Comparison of ENCODE assay signal across 34 cellular contexts in genomic region chr1:53696990-53697389, GRCh38. TPM values are rescaled to one million over a fixed set of nuclear protein-coding genes. Genes with fewer than 3 reads are reported as not detected.
"Had no signal": no experiment of that assay in that cellular context is flagged by ENCODE, and none has a peak within 500 bp of the region (broad histone marks: within the 10 kb centered on the region; RNA-seq: fewer than 3 reads in every experiment).

No MANE protein-coding gene starts in this region.

- H3K4me1 ChIP-seq: adrenal gland, body of pancreas, breast epithelium, SJCRH30 had no signal

- FAIRE-seq: astrocyte had no signal

- H3K36me3 Mint-ChIP-seq: activated CD4-positive, alpha-beta memory T cell treated with anti-CD3 and anti-CD28 coated beads for 36 hours; activated naive CD4-positive, alpha-beta T cell treated with anti-CD3 and anti-CD28 coated beads, Interleukin-2, amount 50 U/mL, for 72 hours; WTC11 had no signal

- DNase-seq: activated CD4-positive, alpha-beta memory T cell treated with anti-CD3 and anti-CD28 coated beads for 36 hours; activated CD4-positive, alpha-beta T cell treated with anti-CD3 and anti-CD28 coated beads for 36 hours; activated CD4-positive, alpha-beta T cell treated with anti-CD3 and anti-CD28 coated beads, Interleukin-2, amount 10 ng/mL, durations not matched to agents 7 days and 5 days; activated CD8-positive, alpha-beta memory T cell treated with anti-CD3 and anti-CD28 coated beads, Interleukin-2, amount 50 U/mL, for 4 hours; activated gamma-delta T cell treated with Interleukin-2 at 50 U/mL for 16 hours; activated naive CD4-positive, alpha-beta T cell treated with anti-CD3 and anti-CD28 coated beads for 36 hours; activated T-cell treated with anti-CD3 and anti-CD28 coated beads for 4 hours; activated T-cell treated with anti-CD3 and anti-CD28 coated beads, Interleukin-2, amount 50 U/mL, for 4 hours; body of pancreas; caudate nucleus; cerebellar nuclear complex; NCI-H1092; NCI-H1436 treated with DMSO at 0.1 percent for 48 hours; NCI-H1694 treated with DMSO at 0.1 percent for 48 hours; NCI-H2029; NCI-H510A; NCI-H526; NCI-H748 treated with DMSO at 0.1 percent for 48 hours; NK-92 treated with Interleukin-12 subunit alpha and Interleukin-12 subunit beta, amount 100 ng/mL, for 24 hours; PC-3; SHP77; SJCRH30 had no signal

- H3K36me3 ChIP-seq: adrenal gland, breast epithelium, Peyer's patch, SJCRH30 had no signal

- H3K4me3 Mint-ChIP-seq: activated CD4-positive, alpha-beta memory T cell treated with anti-CD3 and anti-CD28 coated beads for 36 hours; activated CD4-positive, alpha-beta T cell treated with anti-CD3 and anti-CD28 coated beads for 36 hours; activated CD4-positive, alpha-beta T cell treated with anti-CD3 and anti-CD28 coated beads, Interleukin-2, amount 10 ng/mL, durations not matched to agents 7 days and 5 days; activated naive CD4-positive, alpha-beta T cell treated with anti-CD3 and anti-CD28 coated beads for 36 hours; activated T-cell treated with anti-CD3 and anti-CD28 coated beads, Interleukin-2, amount 50 U/mL, for 4 hours; activated T-helper 1 cell treated with anti-CD3 and anti-CD28 coated beads, Interleukin-12 subunit alpha, Interleukin-12 subunit beta, Interleukin-2, Interleukin-4 antibody, amounts not matched to agents 30 ng/mL and 10 ng/mL and 1 ng/mL, durations not matched to agents 14 hours and 24 hours and 36 hours; T-helper 1 cell treated with Interleukin-12 subunit alpha and Interleukin-12 subunit beta and Interleukin-4 antibody, amounts not matched to agents 30 μg/mL and 1 μg/mL, for 36 hours; T-helper 2 cell treated with Interferon-gamma antibody and Interleukin-4, amounts not matched to agents 5 μg/mL and 100 μg/mL, for 36 hours; WTC11 had no signal

- H3K4me1 Mint-ChIP-seq: activated CD4-positive, alpha-beta T cell treated with anti-CD3 and anti-CD28 coated beads for 36 hours had no signal

- H3K27me3 Mint-ChIP-seq: activated CD4-positive, alpha-beta T cell treated with anti-CD3 and anti-CD28 coated beads for 36 hours had no signal

- H3K27ac ChIP-seq: body of pancreas, RWPE1, SJCRH30, SK-N-MC had no signal

- H3K4me3 ChIP-seq: adrenal gland, body of pancreas, breast epithelium, Peyer's patch, SJCRH30, SK-N-MC had no signal

- ATAC-seq: activated CD4-positive, alpha-beta T cell treated with anti-CD3 and anti-CD28 coated beads for 36 hours; activated CD4-positive, CD25-positive, alpha-beta regulatory T cell treated with anti-CD3 and anti-CD28 coated beads, Interleukin-2, amount 50 U/mL, for 24 hours; activated naive CD4-positive, alpha-beta T cell treated with anti-CD3 and anti-CD28 coated beads, Interleukin-2, amount 50 U/mL, for 72 hours; activated T-cell treated with anti-CD3 and anti-CD28 coated beads, Interleukin-2, amount 50 U/mL, for 4 hours; body of pancreas; WTC11 had no signal

- H3K9me3 ChIP-seq: adrenal gland, body of pancreas, breast epithelium, Peyer's patch, SJCRH30 had no signal

- H3K27ac Mint-ChIP-seq: activated CD4-positive, alpha-beta memory T cell treated with anti-CD3 and anti-CD28 coated beads for 36 hours; activated CD4-positive, alpha-beta T cell treated with anti-CD3 and anti-CD28 coated beads for 36 hours; activated CD4-positive, alpha-beta T cell treated with anti-CD3 and anti-CD28 coated beads, Interleukin-2, amount 10 ng/mL, durations not matched to agents 7 days and 5 days; activated naive CD4-positive, alpha-beta T cell treated with anti-CD3 and anti-CD28 coated beads for 36 hours; activated naive CD4-positive, alpha-beta T cell treated with anti-CD3 and anti-CD28 coated beads, Interleukin-2, amount 50 U/mL, for 72 hours; activated T-helper 1 cell treated with anti-CD3 and anti-CD28 coated beads, Interleukin-12 subunit alpha, Interleukin-12 subunit beta, Interleukin-2, Interleukin-4 antibody, amounts not matched to agents 30 ng/mL and 10 ng/mL and 1 ng/mL, durations not matched to agents 14 hours and 24 hours and 36 hours; T-helper 1 cell treated with Interleukin-12 subunit alpha and Interleukin-12 subunit beta and Interleukin-4 antibody, amounts not matched to agents 30 μg/mL and 1 μg/mL, for 36 hours; T-helper 2 cell treated with Interferon-gamma antibody and Interleukin-4, amounts not matched to agents 5 μg/mL and 100 μg/mL, for 36 hours; WTC11 had no signal

- H3K9me3 Mint-ChIP-seq: activated CD4-positive, alpha-beta memory T cell treated with anti-CD3 and anti-CD28 coated beads for 36 hours; activated CD4-positive, alpha-beta T cell treated with anti-CD3 and anti-CD28 coated beads, Interleukin-2, amount 10 ng/mL, durations not matched to agents 7 days and 5 days; activated naive CD4-positive, alpha-beta T cell treated with anti-CD3 and anti-CD28 coated beads for 36 hours; activated naive CD4-positive, alpha-beta T cell treated with anti-CD3 and anti-CD28 coated beads, Interleukin-2, amount 50 U/mL, for 72 hours; activated T-cell treated with anti-CD3 and anti-CD28 coated beads, Interleukin-2, amount 50 U/mL, for 4 hours; activated T-helper 1 cell treated with anti-CD3 and anti-CD28 coated beads, Interleukin-12 subunit alpha, Interleukin-12 subunit beta, Interleukin-2, Interleukin-4 antibody, amounts not matched to agents 30 ng/mL and 10 ng/mL and 1 ng/mL, durations not matched to agents 14 hours and 24 hours and 36 hours; T-helper 1 cell treated with Interleukin-12 subunit alpha and Interleukin-12 subunit beta and Interleukin-4 antibody, amounts not matched to agents 30 μg/mL and 1 μg/mL, for 36 hours; T-helper 2 cell treated with Interferon-gamma antibody and Interleukin-4, amounts not matched to agents 5 μg/mL and 100 μg/mL, for 36 hours had no signal

- H3K27me3 ChIP-seq: adrenal gland, body of pancreas, breast epithelium, Peyer's patch had no signal

RNA-seq across cellular contexts. Expression of gene GLIS1, which starts 42.0 kb away (rescaled TPM):
- total RNA-seq: activated CD4-positive, alpha-beta memory T cell treated with anti-CD3 and anti-CD28 coated beads for 36 hours; activated CD4-positive, alpha-beta T cell treated with anti-CD3 and anti-CD28 coated beads for 36 hours; activated CD4-positive, alpha-beta T cell treated with anti-CD3 and anti-CD28 coated beads, Interleukin-2, amount 10 ng/mL, durations not matched to agents 7 days and 5 days; activated naive CD4-positive, alpha-beta T cell treated with anti-CD3 and anti-CD28 coated beads for 36 hours; activated naive CD4-positive, alpha-beta T cell treated with anti-CD3 and anti-CD28 coated beads, Interleukin-2, amount 50 U/mL, for 72 hours; activated T-cell treated with anti-CD3 and anti-CD28 coated beads, Interleukin-2, amount 50 U/mL, for 4 hours; SJCRH30 had no signal
